ENCODE assay signal across 8 cellular contexts in genomic region chr6:161242779-161243693, GRCh38. TPM values are rescaled to one million over a fixed set of nuclear protein-coding genes. Genes with fewer than 3 reads are reported as not detected.
DNase-seq lines count a peak whose midpoint lies in the region; TF ChIP-seq lines count a peak whose summit lies in the region.

No MANE protein-coding gene starts in this region.

- TF ChIP-seq CTCF in fibroblast of pulmonary artery (IDR thresholded peaks at IDR 0.05; ENCODE audit: low read length, missing control alignments), result no peak

- no peak overlapping the region for H3K4me3 ChIP-seq in fibroblast of pulmonary artery (replicated peaks; ENCODE audit: low read depth, low read length)

- DNase-seq in GM04503 (ENCODE audit: low read depth) (peak; percentile 52), fibroblast of pulmonary artery (ENCODE audit: low read depth) (peak; percentile 26), NCI-H774 (lab: John Stamatoyannopoulos, UW) (no peak), NCI-H748 (lab: John Stamatoyannopoulos, UW; ENCODE audit: unreplicated experiment) (no peak), NCI-H1930 (lab: John Stamatoyannopoulos, UW) (no peak), HT-29 (ENCODE audit: low spot score) (no peak)
- peak; percentile 32 to 36 for DNase-seq in activated CD8-positive, alpha-beta memory T cell treated with anti-CD3 and anti-CD28 coated beads for 1 hour (ENCODE audit: extremely low read depth in 1 of 2, low read depth in 1 of 2)
- DNase-seq in stimulated activated CD8-positive, alpha-beta memory T cell treated with anti-CD3 and anti-CD28 coated beads, Interleukin-12 subunit alpha, Interleukin-12 subunit beta, amount 100 ng/mL, for 1 hour (ENCODE audit: low read depth), result peak; percentile 44

RNA-seq across cellular contexts. Expression of gene AGPAT4, which starts 30.8 kb away (rescaled TPM):
- 0.47 and 0.56 TPM in 2 replicates for total RNA-seq in HT-29 (2014; rRNA removed; shearing (Covaris generic))

Comparison
In these comparisons a context has a peak if more than half of its experiments do, and no peak if none do; other contexts are left out.
1. DNase-seq: peak in GM04503 (single experiment), activated CD8-positive, alpha-beta memory T cell treated with anti-CD3 and anti-CD28 coated beads for 1 hour (2 of 2), fibroblast of pulmonary artery (single experiment) and stimulated activated CD8-positive, alpha-beta memory T cell treated with anti-CD3 and anti-CD28 coated beads, Interleukin-12 subunit alpha, Interleukin-12 subunit beta, amount 100 ng/mL, for 1 hour (single experiment); none in NCI-H774 (single experiment), NCI-H748 (single experiment), NCI-H1930 (0 of 2) and HT-29 (single experiment).